20 cellular contexts compared by ENCODE assay signal in genomic region chr18:69727912-69728572, GRCh38.
DNase-seq lines count a peak whose midpoint lies in the region; ATAC-seq and TF ChIP-seq lines count a peak whose summit lies in the region.
"Had no signal": no experiment of that assay in that cellular context is flagged by ENCODE, and none has a peak within 500 bp of the region (broad histone marks: within the 10 kb centered on the region; RNA-seq: fewer than 3 reads in every experiment).

No MANE protein-coding gene starts in this region.

- peak; percentile 30; the same call in 1 of the 2 replicates for ATAC-seq in WTC11
- ATAC-seq in GM19455 (IDR thresholded peaks at IDR 0.05; ENCODE audit: unreplicated experiment), result no peak
- ATAC-seq in HG03097 (IDR thresholded peaks at IDR 0.05; ENCODE audit: low FRiP score, unreplicated experiment), result no peak
- ATAC-seq in GM19035 (IDR thresholded peaks at IDR 0.05; ENCODE audit: unreplicated experiment), result no peak

- no peaks in the 10 kb centered on the region for H3K9me3 Mint-ChIP-seq in WTC11
- H3K9me3 Mint-ChIP-seq in nephron, result no peaks in the 10 kb centered on the region
- H3K9me3 Mint-ChIP-seq: CD4-positive, alpha-beta T cell had no signal

- H3K4me1 Mint-ChIP-seq in WTC11, result peaks cover 16% of the 10 kb centered on the region
- H3K4me1 Mint-ChIP-seq in nephron, result peaks cover 16% of the 10 kb centered on the region

- TF ChIP-seq CTCF in WTC11 (IDR thresholded peaks at IDR 0.05) (no peak), nephron (IDR thresholded peaks at IDR 0.05; ENCODE audit: unreplicated experiment in 3 of 3) (no peak)

- H3K36me3 Mint-ChIP-seq in WTC11 (no peaks in the 10 kb centered on the region), nephron (ENCODE audit: low read depth) (peaks cover 3% of the 10 kb centered on the region)

- no peaks in the 10 kb centered on the region for H3K27me3 Mint-ChIP-seq in WTC11 (ENCODE audit: low read depth)
- no peaks in the 10 kb centered on the region for H3K27me3 Mint-ChIP-seq in nephron (ENCODE audit: low read depth)
- H3K27me3 Mint-ChIP-seq: CD4-positive, alpha-beta T cell had no signal

- CTCF ChIA-PET in WTC11 (lab: Charles Lee), result no interaction called here

- no peak overlapping the region for H3K4me3 Mint-ChIP-seq in WTC11
- no peak overlapping the region for H3K4me3 Mint-ChIP-seq in nephron
- H3K4me3 Mint-ChIP-seq: CD4-positive, alpha-beta T cell had no signal

- DNase-seq in D341Med (ENCODE audit: low spot score) (peak; percentile 50), NCI-H82 (lab: John Stamatoyannopoulos, UW) (peak; percentile 88), WTC11 (ENCODE audit: low spot score) (no peak)
- DNase-seq: BE2C; CD4-positive, alpha-beta T cell; HCEC 1CT; IMR-90; Karpas-422; MG63; NCI-H1092; NCI-H1436 treated with DMSO at 0.1 percent for 48 hours; NCI-H2029 treated with DMSO at 0.1 percent for 48 hours; NCI-H2171; NCI-H446; OCI-M1; SHP77 had no signal

- POLR2A ChIA-PET in WTC11 (lab: Charles Lee), result no interaction called here

- H3K27ac Mint-ChIP-seq in WTC11, result peak overlapping the region; percentile 19; the same call in 1 of the 2 replicates
- peak overlapping the region in 2 of 3 experiments; percentile 13 to 22 for H3K27ac Mint-ChIP-seq in nephron
- H3K27ac Mint-ChIP-seq: CD4-positive, alpha-beta T cell had no signal

TF ChIP-seq in WTC11, 78 proteins besides CTCF, POLR2A, EP300 and RAD21:
- TF ChIP-seq GTF2I (CRISPR knock-in tag; conservative IDR thresholded peaks at IDR 0.05) (no peak), TP53 (CRISPR knock-in tag; IDR thresholded peaks at IDR 0.05) (no peak), FOXK1 (CRISPR knock-in tag; IDR thresholded peaks at IDR 0.05) (no peak), PRDM15 (CRISPR knock-in tag; IDR thresholded peaks at IDR 0.05) (no peak), MYBL2 (CRISPR knock-in tag; IDR thresholded peaks at IDR 0.05) (no peak), ZNF396 (CRISPR knock-in tag; IDR thresholded peaks at IDR 0.05; ENCODE audit: borderline replicate concordance) (no peak), OVOL2 (CRISPR knock-in tag; IDR thresholded peaks at IDR 0.05; ENCODE audit: borderline replicate concordance) (no peak), ARID4B (CRISPR knock-in tag; IDR thresholded peaks at IDR 0.05; ENCODE audit: borderline replicate concordance) (no peak), SP1 (CRISPR knock-in tag; conservative IDR thresholded peaks at IDR 0.05) (no peak), ETV6 (CRISPR knock-in tag; IDR thresholded peaks at IDR 0.05) (no peak), CREB1 (CRISPR knock-in tag; IDR thresholded peaks at IDR 0.05) (no peak), CREM (CRISPR knock-in tag; IDR thresholded peaks at IDR 0.05) (no peak)
